Comparison of ENCODE assay signal across 38 cellular contexts in the genomic region with DNA sequence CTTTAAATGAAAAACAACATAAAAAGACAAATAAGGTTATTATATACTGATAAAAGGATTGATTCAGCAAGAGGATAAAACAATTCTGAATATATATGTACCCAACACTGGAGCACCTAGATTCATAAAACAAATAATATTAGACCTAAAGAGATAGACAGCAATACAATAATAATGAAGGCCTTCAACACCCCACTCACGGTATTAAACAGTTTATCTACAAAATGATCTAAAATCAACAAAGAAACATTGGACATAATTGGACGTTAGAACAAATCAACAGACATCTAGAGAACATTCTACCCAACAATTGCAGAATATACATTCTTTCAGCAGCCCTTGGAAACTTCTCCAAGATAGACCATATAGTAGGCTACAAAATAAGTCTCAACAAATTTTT. TPM values are rescaled to one million over a fixed set of nuclear protein-coding genes. Genes with fewer than 3 reads are reported as not detected.
"Had no signal": no experiment of that assay in that cellular context is flagged by ENCODE, and none has a peak within 500 bp of the region (broad histone marks: within the 10 kb centered on the region; RNA-seq: fewer than 3 reads in every experiment).

No MANE protein-coding gene starts in this region.

- H3K4me3 ChIP-seq: MG63 had no signal

- H3K27me3 ChIP-seq: MG63 had no signal

- H3K36me3 ChIP-seq: MG63 had no signal

- DNase-seq: Karpas-422, Kasumi-1, MG63, MM.1S, MV-4-11, NCI-H1048, NCI-H1092, NCI-H1092 treated with DMSO at 0.1 percent for 48 hours, NCI-H1105, NCI-H1105 treated with DMSO at 0.1 percent for 48 hours, NCI-H1417, NCI-H1417 treated with DMSO at 0.1 percent for 48 hours, NCI-H1436, NCI-H1436 treated with DMSO at 0.1 percent for 48 hours, NCI-H146, NCI-H1694, NCI-H1694 treated with DMSO at 0.1 percent for 48 hours, NCI-H187, NCI-H187 treated with DMSO at 0.1 percent for 48 hours, NCI-H1930, NCI-H2029, NCI-H2029 treated with DMSO at 0.1 percent for 48 hours, NCI-H2081, NCI-H2081 treated with DMSO at 0.1 percent for 48 hours, NCI-H2107, NCI-H2171, NCI-H2171 treated with DMSO at 0.1 percent for 48 hours, NCI-H2227 treated with DMSO at 0.1 percent for 48 hours, NCI-H226, NCI-H345, NCI-H446, NCI-H446 treated with DMSO at 0.1 percent for 48 hours, NCI-H510A, NCI-H510A treated with DMSO at 0.1 percent for 48 hours had no signal

RNA-seq across cellular contexts. Expression of gene TREM1, which starts 24.1 kb away (rescaled TPM):
- total RNA-seq: M059J had no signal

RNA-seq across cellular contexts. Expression of gene TREML4, which starts 34.3 kb away (rescaled TPM):
- total RNA-seq: LHCN-M2, M059J, MCF 10A, NCI-H460 had no signal
